ENCODE assay signal across 21 cellular contexts in genomic region chr11:92969634-92970347, GRCh38. TPM values are rescaled to one million over a fixed set of nuclear protein-coding genes. Genes with fewer than 3 reads are reported as not detected.
DNase-seq lines count a peak whose midpoint lies in the region; ATAC-seq and TF ChIP-seq lines count a peak whose summit lies in the region.
"Had no signal": no experiment of that assay in that cellular context is flagged by ENCODE, and none has a peak within 500 bp of the region (broad histone marks: within the 10 kb centered on the region; RNA-seq: fewer than 3 reads in every experiment).

Gene MTNR1B (plus strand): TSS chr11:92969651. CDS start chr11:92969726, 75 bp downstream.

- TF ChIP-seq CTCF in chondrocyte (IDR thresholded peaks at IDR 0.05) (no peak), kidney epithelial cell (IDR thresholded peaks at IDR 0.05; ENCODE audit: insufficient read depth, low read length, poor library complexity, severe bottlenecking) (no peak), smooth muscle cell (IDR thresholded peaks at IDR 0.05; ENCODE audit: borderline replicate concordance, insufficient read depth, poor library complexity, severe bottlenecking) (no peak)

- H3K36me3 ChIP-seq in kidney epithelial cell (ENCODE audit: control insufficient read depth, insufficient read depth, low read length) (no peaks in the 10 kb centered on the region), smooth muscle cell (ENCODE audit: low read depth) (no peaks in the 10 kb centered on the region)
- H3K36me3 ChIP-seq: gastrocnemius medialis had no signal

- H3K4me3 ChIP-seq in kidney epithelial cell (ENCODE audit: low read depth, low read length), result peak within 1 kb of the TSS; percentile 22
- H3K4me3 ChIP-seq in smooth muscle cell, result peak within 1 kb of the TSS; percentile 29
- H3K4me3 ChIP-seq: gastrocnemius medialis had no signal

- H3K27me3 ChIP-seq in kidney epithelial cell (ENCODE audit: control insufficient read depth, insufficient read depth, low read length) (peaks cover 13% of the 10 kb centered on the region), smooth muscle cell (ENCODE audit: low read depth) (peaks cover 27% of the 10 kb centered on the region)

- H3K79me2 ChIP-seq in smooth muscle cell (ENCODE audit: low read depth), result no peaks in the 10 kb centered on the region

- H3K9me3 ChIP-seq in smooth muscle cell (replicated peaks; ENCODE audit: low read depth), result no peaks in the 10 kb centered on the region
- H3K9me3 ChIP-seq: gastrocnemius medialis had no signal

- WGBS in smooth muscle cell (ENCODE audit: low lambda C conversion rate), result 61% methylated on average over 44 of the region's 58 CpGs

- peaks cover 2% of the 10 kb centered on the region for H3K36me3 Mint-ChIP-seq in chondrocyte (ENCODE audit: low read depth)
- H3K36me3 Mint-ChIP-seq: CD8-positive, alpha-beta T cell; natural killer cell treated with Interleukin-12 subunit alpha and Interleukin-12 subunit beta and Interleukin-15 and Interleukin-18, amount 100 ng/mL, for 72 hours had no signal

- no peak within 1 kb of the TSS for H3K27ac Mint-ChIP-seq in chondrocyte (ENCODE audit: unreplicated experiment)
- H3K27ac Mint-ChIP-seq: activated CD4-positive, alpha-beta T cell treated with anti-CD3 and anti-CD28 coated beads, Interleukin-2, amount 10 ng/mL, durations not matched to agents 7 days and 5 days; CD8-positive, alpha-beta T cell; natural killer cell treated with Interleukin-12 subunit alpha and Interleukin-12 subunit beta and Interleukin-15 and Interleukin-18, amount 100 ng/mL, for 72 hours; T-helper 17 cell had no signal

- peak within 1 kb of the TSS; percentile 56 for H3K4me3 Mint-ChIP-seq in chondrocyte (ENCODE audit: unreplicated experiment)
- H3K4me3 Mint-ChIP-seq: activated CD4-positive, alpha-beta T cell treated with anti-CD3 and anti-CD28 coated beads, Interleukin-2, amount 10 ng/mL, durations not matched to agents 7 days and 5 days; CD8-positive, alpha-beta T cell; natural killer cell treated with Interleukin-12 subunit alpha and Interleukin-12 subunit beta and Interleukin-15 and Interleukin-18, amount 100 ng/mL, for 72 hours; T-helper 17 cell had no signal

- peak; percentile 65 for DNase-seq in NCI-H1092 treated with DMSO at 0.1 percent for 48 hours (lab: John Stamatoyannopoulos, UW)
- no peak for DNase-seq in NCI-H1092 (lab: John Stamatoyannopoulos, UW)
- DNase-seq in chondrocyte (ENCODE audit: low spot score), result no peak
- DNase-seq in kidney epithelial cell (ENCODE audit: low read depth), result no peak
- DNase-seq in smooth muscle cell (lab: John Stamatoyannopoulos, UW; ENCODE audit: unreplicated experiment), result no peak
- DNase-seq: activated CD4-positive, alpha-beta T cell treated with anti-CD3 and anti-CD28 coated beads, Interleukin-2, amount 10 ng/mL, durations not matched to agents 7 days and 5 days; aorta; CD8-positive, alpha-beta T cell; effector memory CD4-positive, alpha-beta T cell; gastrocnemius medialis; GF-D8; left colon; T-helper 17 cell had no signal

- H3F3A ChIP-seq in smooth muscle cell (ENCODE audit: low read depth), result no peaks in the 10 kb centered on the region

- H3K9me3 Mint-ChIP-seq in chondrocyte (ENCODE audit: low read depth), result no peaks in the 10 kb centered on the region
- H3K9me3 Mint-ChIP-seq: activated CD4-positive, alpha-beta T cell treated with anti-CD3 and anti-CD28 coated beads, Interleukin-2, amount 10 ng/mL, durations not matched to agents 7 days and 5 days; CD8-positive, alpha-beta T cell had no signal

- H2AFZ ChIP-seq in smooth muscle cell (ENCODE audit: low read depth), result no peak within 1 kb of the TSS

- H3K4me1 ChIP-seq in smooth muscle cell (ENCODE audit: low read depth), result no peaks in the 10 kb centered on the region
- H3K4me1 ChIP-seq: gastrocnemius medialis had no signal

- H3K4me1 Mint-ChIP-seq in chondrocyte (ENCODE audit: low read depth), result peaks cover 4% of the 10 kb centered on the region
- H3K4me1 Mint-ChIP-seq: activated CD4-positive, alpha-beta T cell treated with anti-CD3 and anti-CD28 coated beads, Interleukin-2, amount 10 ng/mL, durations not matched to agents 7 days and 5 days; T-helper 17 cell had no signal

- no peak for ATAC-seq in GM18519 (IDR thresholded peaks at IDR 0.05; ENCODE audit: low FRiP score, unreplicated experiment)
- no peak for ATAC-seq in GM21526 (IDR thresholded peaks at IDR 0.05; ENCODE audit: low FRiP score, unreplicated experiment)
- no peak for ATAC-seq in HG02852 (IDR thresholded peaks at IDR 0.05; ENCODE audit: unreplicated experiment)
- ATAC-seq: CD8-positive, alpha-beta T cell; gastrocnemius medialis; HCT116; left colon; natural killer cell treated with Interleukin-12 subunit alpha and Interleukin-12 subunit beta and Interleukin-15 and Interleukin-18, amount 100 ng/mL, for 72 hours; Panc1; T-helper 17 cell had no signal

- H3K4me2 ChIP-seq in smooth muscle cell, result peak within 1 kb of the TSS; percentile 72

- H4K20me1 ChIP-seq in smooth muscle cell (ENCODE audit: low read depth), result no peaks in the 10 kb centered on the region

- peaks cover 15% of the 10 kb centered on the region for H3K27me3 Mint-ChIP-seq in chondrocyte (ENCODE audit: low read depth)

- H3K9ac ChIP-seq in smooth muscle cell (ENCODE audit: low read depth), result no peak within 1 kb of the TSS

- H3K27ac ChIP-seq in smooth muscle cell (ENCODE audit: low read depth), result no peak within 1 kb of the TSS
- H3K27ac ChIP-seq: gastrocnemius medialis had no signal

RNA-seq across cellular contexts. Expression of gene MTNR1B, which starts in this region (rescaled TPM):
- total RNA-seq in chondrocyte, result not detected in 3 replicates
- not detected in 2 replicates for total RNA-seq in kidney epithelial cell
- not detected in 2 replicates for total RNA-seq in smooth muscle cell
- not detected in 2 replicates for polyA plus RNA-seq in smooth muscle cell
- total RNA-seq: A172; activated CD4-positive, alpha-beta T cell treated with anti-CD3 and anti-CD28 coated beads, Interleukin-2, amount 10 ng/mL, durations not matched to agents 7 days and 5 days; aorta; CD8-positive, alpha-beta T cell; gastrocnemius medialis; left colon; NCI-H460; T-helper 17 cell had no signal
- polyA plus RNA-seq: aorta had no signal
